19 cellular contexts compared by ENCODE assay signal in the genomic region with DNA sequence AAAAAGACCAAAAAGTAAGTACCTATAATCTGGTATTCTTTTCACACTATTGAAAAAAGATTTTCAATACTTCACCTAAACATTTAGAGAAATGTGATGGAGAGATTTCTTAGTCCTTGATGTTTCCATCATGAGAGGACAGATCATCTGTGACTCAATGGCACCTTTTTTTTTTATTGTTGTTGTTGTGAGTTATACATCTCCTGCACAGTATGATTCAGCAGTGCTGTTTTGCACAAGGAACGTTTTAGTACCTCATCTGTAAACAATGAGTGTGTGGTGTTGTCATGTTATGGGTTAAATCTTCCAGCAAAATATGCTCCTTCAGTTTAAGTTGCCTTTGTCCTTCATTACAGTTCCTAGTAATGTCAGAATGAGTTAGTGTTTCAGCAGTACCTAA. TPM values are rescaled to one million over a fixed set of nuclear protein-coding genes. Genes with fewer than 3 reads are reported as not detected.
DNase-seq lines count a peak whose midpoint lies in the region; TF ChIP-seq lines count a peak whose summit lies in the region.
"Had no signal": no experiment of that assay in that cellular context is flagged by ENCODE, and none has a peak within 500 bp of the region (broad histone marks: within the 10 kb centered on the region; RNA-seq: fewer than 3 reads in every experiment).

No MANE protein-coding gene starts in this region.

- H3K4me1 Mint-ChIP-seq in brain (peaks cover 52% of the 10 kb centered on the region), nephron (peaks cover 27% of the 10 kb centered on the region), endothelial cell (ENCODE audit: unreplicated experiment) (peaks cover 20% of the 10 kb centered on the region)

- TF ChIP-seq CTCF in brain (conservative IDR thresholded peaks at IDR 0.05) (no peak), nephron (IDR thresholded peaks at IDR 0.05; ENCODE audit: unreplicated experiment in 3 of 3) (no peak), endothelial cell (IDR thresholded peaks at IDR 0.05; ENCODE audit: unreplicated experiment) (no peak)

- DNase-seq in EL (peak; percentile 29), LHCN-M2 (ENCODE audit: low read depth) (peak; percentile 56), GOT3 (lab: John Stamatoyannopoulos, UW) (no peak), endothelial cell (ENCODE audit: low spot score) (no peak), NCI-H146 (lab: John Stamatoyannopoulos, UW) (no peak)
- DNase-seq: activated CD8-positive, alpha-beta T cell treated with anti-CD3 and anti-CD28 coated beads, Interleukin-2, amount 10 ng/mL, durations not matched to agents 7 days and 5 days; activated naive CD8-positive, alpha-beta T cell treated with anti-CD3 and anti-CD28 coated beads for 36 hours; dorsolateral prefrontal cortex; glutamatergic neuron; left ventricle myocardium inferior; mucosa of descending colon; NCI-H1436; NCI-H2171; OCI-M1; SIG-M5; stimulated activated naive B cell treated with anti-CD40 and anti-IgM and Interleukin-4, amounts not matched to agents 10 μg/mL and 1 μg/mL and 100 μg/mL, for 72 hours had no signal

- peaks cover 30% of the 10 kb centered on the region for H3K36me3 Mint-ChIP-seq in brain
- H3K36me3 Mint-ChIP-seq in nephron (ENCODE audit: low read depth) = peaks cover 24% of the 10 kb centered on the region
- no peaks in the 10 kb centered on the region for H3K36me3 Mint-ChIP-seq in endothelial cell (ENCODE audit: low read depth, unreplicated experiment)

- H3K27ac Mint-ChIP-seq in brain (peak overlapping the region in 4 of 5 experiments; percentile 19 to 77 (median 33)), nephron (no peak overlapping the region), endothelial cell (ENCODE audit: unreplicated experiment) (no peak overlapping the region)
- H3K27ac Mint-ChIP-seq: activated CD8-positive, alpha-beta T cell treated with anti-CD3 and anti-CD28 coated beads, Interleukin-2, amount 10 ng/mL, durations not matched to agents 7 days and 5 days; activated naive CD8-positive, alpha-beta T cell treated with anti-CD3 and anti-CD28 coated beads for 36 hours; stimulated activated naive B cell treated with anti-CD40 and anti-IgM and Interleukin-4, amounts not matched to agents 10 μg/mL and 1 μg/mL and 100 μg/mL, for 72 hours; T-helper 1 cell treated with Interleukin-12 subunit alpha and Interleukin-12 subunit beta and Interleukin-4 antibody, amounts not matched to agents 30 μg/mL and 1 μg/mL, for 36 hours had no signal

- H3K27me3 Mint-ChIP-seq in brain (no peaks in the 10 kb centered on the region), nephron (ENCODE audit: low read depth) (no peaks in the 10 kb centered on the region), endothelial cell (ENCODE audit: unreplicated experiment) (no peaks in the 10 kb centered on the region)
- H3K27me3 Mint-ChIP-seq: activated naive CD8-positive, alpha-beta T cell treated with anti-CD3 and anti-CD28 coated beads for 36 hours; stimulated activated naive B cell treated with anti-CD40 and anti-IgM and Interleukin-4, amounts not matched to agents 10 μg/mL and 1 μg/mL and 100 μg/mL, for 72 hours had no signal

- peak overlapping the region; percentile 85 to 94 (median 90) for H3K4me3 Mint-ChIP-seq in brain
- H3K4me3 Mint-ChIP-seq in nephron = peak overlapping the region; percentile 19 to 89 (median 32)
- H3K4me3 Mint-ChIP-seq in endothelial cell (ENCODE audit: unreplicated experiment) = no peak overlapping the region
- H3K4me3 Mint-ChIP-seq: activated CD8-positive, alpha-beta T cell treated with anti-CD3 and anti-CD28 coated beads, Interleukin-2, amount 10 ng/mL, durations not matched to agents 7 days and 5 days; activated naive CD8-positive, alpha-beta T cell treated with anti-CD3 and anti-CD28 coated beads for 36 hours; stimulated activated naive B cell treated with anti-CD40 and anti-IgM and Interleukin-4, amounts not matched to agents 10 μg/mL and 1 μg/mL and 100 μg/mL, for 72 hours; T-helper 1 cell treated with Interleukin-12 subunit alpha and Interleukin-12 subunit beta and Interleukin-4 antibody, amounts not matched to agents 30 μg/mL and 1 μg/mL, for 36 hours had no signal

- H3K9me3 Mint-ChIP-seq in brain (peaks cover 0 to 8% (median 0%) of the 10 kb centered on the region in 5 experiments), nephron (no peaks in the 10 kb centered on the region), endothelial cell (ENCODE audit: unreplicated experiment) (no peaks in the 10 kb centered on the region)
- H3K9me3 Mint-ChIP-seq: activated naive CD8-positive, alpha-beta T cell treated with anti-CD3 and anti-CD28 coated beads for 36 hours; stimulated activated naive B cell treated with anti-CD40 and anti-IgM and Interleukin-4, amounts not matched to agents 10 μg/mL and 1 μg/mL and 100 μg/mL, for 72 hours; T-helper 1 cell treated with Interleukin-12 subunit alpha and Interleukin-12 subunit beta and Interleukin-4 antibody, amounts not matched to agents 30 μg/mL and 1 μg/mL, for 36 hours had no signal

RNA-seq across cellular contexts. Expression of a gene that starts 2.2 kb away (rescaled TPM):
- total RNA-seq in LHCN-M2 (2014; rRNA removed) = 5.3 and 6.1 TPM in 2 replicates
- polyA plus RNA-seq in LHCN-M2 (2012) = 1.3 TPM
- 3.9 TPM for polyA plus RNA-seq in brain (ENCODE audit: insufficient read depth, low read depth, low replicate concordance)
- 9.2 TPM for total RNA-seq in endothelial cell (ENCODE audit: unreplicated experiment)

RNA-seq across cellular contexts. Expression of a gene that starts 2.3 kb away (rescaled TPM):
- total RNA-seq in LHCN-M2 (2014; rRNA removed) = 294 and 385 TPM in 2 replicates
- 215 TPM for polyA plus RNA-seq in LHCN-M2 (2012)
- polyA plus RNA-seq in brain (ENCODE audit: insufficient read depth, low read depth, low replicate concordance) = 193 TPM
- 138 TPM for total RNA-seq in endothelial cell (ENCODE audit: unreplicated experiment)

Comparison
In these comparisons a context has a peak if more than half of its experiments do, and no peak if none do; other contexts are left out.
1. DNase-seq: peak in EL (single experiment) and LHCN-M2 (single experiment); none in GOT3 (single experiment), endothelial cell (single experiment) and NCI-H146 (single experiment).
2. H3K27ac Mint-ChIP-seq: peak in brain (4 of 5); none in nephron (0 of 3) and endothelial cell (single experiment).